12 cellular contexts compared by ENCODE assay signal in genomic region chr3:156665296-156665695, GRCh38. TPM values are rescaled to one million over a fixed set of nuclear protein-coding genes. Genes with fewer than 3 reads are reported as not detected.
A peak's percentile ranks its signal among the peaks of the same experiment; 100 is the strongest.
DNase-seq lines count a peak whose midpoint lies in the region; ATAC-seq, FAIRE-seq and TF ChIP-seq lines count a peak whose summit lies in the region.
"Had no signal": no experiment of that assay in that cellular context is flagged by ENCODE, and none has a peak within 500 bp of the region (broad histone marks: within the 10 kb centered on the region; RNA-seq: fewer than 3 reads in every experiment).

No MANE protein-coding gene starts in this region.

- FAIRE-seq in astrocyte (lab: Jason Lieb, UNC): no peak
- FAIRE-seq: A204.1, RCC 7860 had no signal

- no peak for DNase-seq in T-helper 1 cell
- DNase-seq in astrocyte (ENCODE audit: low read depth): peak; percentile 38
- DNase-seq in skeletal muscle cell (ENCODE audit: low read depth): peak; percentile 83
- no peak for DNase-seq in Right ventricle myocardium superior
- DNase-seq in mesenteric fat pad (ENCODE audit: low spot score): no peak
- DNase-seq: dorsolateral prefrontal cortex, psoas muscle had no signal

- H4K20me1 ChIP-seq in astrocyte (ENCODE audit: insufficient read depth, low read length): no peaks in the 10 kb centered on the region

- no peak overlapping the region for H2AFZ ChIP-seq in astrocyte (ENCODE audit: low read depth, low read length)

- H3K9me3 ChIP-seq in astrocyte (ENCODE audit: insufficient read depth, low read depth, low read length): no peaks in the 10 kb centered on the region
- H3K9me3 ChIP-seq: psoas muscle had no signal

- H3K4me1 ChIP-seq in astrocyte (ENCODE audit: insufficient read depth, low read length): peaks cover 3% of the 10 kb centered on the region

- no peak overlapping the region for H3K27ac ChIP-seq in astrocyte (ENCODE audit: low read depth, low read length)
- H3K27ac ChIP-seq: dorsolateral prefrontal cortex, psoas muscle had no signal

- peaks cover 7% of the 10 kb centered on the region for H3K36me3 Mint-ChIP-seq in T-helper 1 cell treated with Interleukin-12 subunit alpha and Interleukin-12 subunit beta and Interleukin-4 antibody, amounts not matched to agents 30 μg/mL and 1 μg/mL, for 36 hours (ENCODE audit: low read depth)
- no peaks in the 10 kb centered on the region for H3K36me3 Mint-ChIP-seq in astrocyte (ENCODE audit: low read depth, unreplicated experiment)

- H3K4me1 Mint-ChIP-seq in T-helper 1 cell treated with Interleukin-12 subunit alpha and Interleukin-12 subunit beta and Interleukin-4 antibody, amounts not matched to agents 30 μg/mL and 1 μg/mL, for 36 hours (ENCODE audit: low read depth): peaks cover 62% of the 10 kb centered on the region
- H3K4me1 Mint-ChIP-seq in astrocyte (ENCODE audit: low read depth, unreplicated experiment): peaks cover 11% of the 10 kb centered on the region

- intact Hi-C loops in Right ventricle myocardium superior (cut with DNase I): no loop called here

- TF ChIP-seq CTCF in astrocyte (IDR thresholded peaks at IDR 0.05; ENCODE audit: insufficient read depth, low read depth, low read length): no peak

- no peaks in the 10 kb centered on the region for H3K27me3 Mint-ChIP-seq in T-helper 1 cell treated with Interleukin-12 subunit alpha and Interleukin-12 subunit beta and Interleukin-4 antibody, amounts not matched to agents 30 μg/mL and 1 μg/mL, for 36 hours (ENCODE audit: low read depth)
- H3K27me3 Mint-ChIP-seq in astrocyte (ENCODE audit: low read depth, unreplicated experiment): no peaks in the 10 kb centered on the region

- no peak overlapping the region for H3K9ac ChIP-seq in astrocyte (ENCODE audit: low read length)

- H3K79me2 ChIP-seq in astrocyte (ENCODE audit: insufficient read depth, low read length): no peaks in the 10 kb centered on the region

- H3K4me3 Mint-ChIP-seq in T-helper 1 cell treated with Interleukin-12 subunit alpha and Interleukin-12 subunit beta and Interleukin-4 antibody, amounts not matched to agents 30 μg/mL and 1 μg/mL, for 36 hours: peak overlapping the region; percentile 22
- H3K4me3 Mint-ChIP-seq in astrocyte (ENCODE audit: unreplicated experiment): no peak overlapping the region

- peak; percentile 25 for ATAC-seq in HG03439 (IDR thresholded peaks at IDR 0.05; ENCODE audit: unreplicated experiment)
- ATAC-seq in Right ventricle myocardium superior (ENCODE audit: poor library complexity): no peak
- ATAC-seq in HG02870 (IDR thresholded peaks at IDR 0.05; ENCODE audit: unreplicated experiment): no peak

- H3K4me3 ChIP-seq in astrocyte (ENCODE audit: insufficient read depth, low read depth, low read length): no peak overlapping the region
- H3K4me3 ChIP-seq in skeletal muscle cell (ENCODE audit: low read depth, low read length): no peak overlapping the region
- H3K4me3 ChIP-seq: dorsolateral prefrontal cortex, psoas muscle had no signal

- peak overlapping the region; percentile 81 for H3K27ac Mint-ChIP-seq in T-helper 1 cell treated with Interleukin-12 subunit alpha and Interleukin-12 subunit beta and Interleukin-4 antibody, amounts not matched to agents 30 μg/mL and 1 μg/mL, for 36 hours
- no peak overlapping the region for H3K27ac Mint-ChIP-seq in astrocyte (ENCODE audit: unreplicated experiment)

- no peaks in the 10 kb centered on the region for H3K9me3 Mint-ChIP-seq in T-helper 1 cell treated with Interleukin-12 subunit alpha and Interleukin-12 subunit beta and Interleukin-4 antibody, amounts not matched to agents 30 μg/mL and 1 μg/mL, for 36 hours
- H3K9me3 Mint-ChIP-seq in astrocyte (ENCODE audit: unreplicated experiment): no peaks in the 10 kb centered on the region

- H3K27me3 ChIP-seq in astrocyte (ENCODE audit: insufficient read depth, low read length): no peaks in the 10 kb centered on the region
- H3K27me3 ChIP-seq: dorsolateral prefrontal cortex had no signal

- H3K36me3 ChIP-seq in astrocyte (ENCODE audit: insufficient read depth, low read length): no peaks in the 10 kb centered on the region

- no peak overlapping the region for H3K4me2 ChIP-seq in astrocyte (ENCODE audit: low read length)

RNA-seq across cellular contexts. Expression of gene TIPARP, which starts 9.1 kb away (rescaled TPM):
- total RNA-seq in astrocyte: 55.5 and 74.2 TPM in 2 replicates
- 31.6 TPM for total RNA-seq in Right ventricle myocardium superior
- 88.9 TPM for total RNA-seq in mesenteric fat pad

Comparison
In these comparisons a context has a peak if more than half of its experiments do, and no peak if none do; other contexts are left out.
1. DNase-seq: peak in astrocyte (single experiment) and skeletal muscle cell (single experiment); none in T-helper 1 cell (0 of 5), Right ventricle myocardium superior (single experiment) and mesenteric fat pad (single experiment).